ENCODE assay signal across 1 cellular context in the genomic region with DNA sequence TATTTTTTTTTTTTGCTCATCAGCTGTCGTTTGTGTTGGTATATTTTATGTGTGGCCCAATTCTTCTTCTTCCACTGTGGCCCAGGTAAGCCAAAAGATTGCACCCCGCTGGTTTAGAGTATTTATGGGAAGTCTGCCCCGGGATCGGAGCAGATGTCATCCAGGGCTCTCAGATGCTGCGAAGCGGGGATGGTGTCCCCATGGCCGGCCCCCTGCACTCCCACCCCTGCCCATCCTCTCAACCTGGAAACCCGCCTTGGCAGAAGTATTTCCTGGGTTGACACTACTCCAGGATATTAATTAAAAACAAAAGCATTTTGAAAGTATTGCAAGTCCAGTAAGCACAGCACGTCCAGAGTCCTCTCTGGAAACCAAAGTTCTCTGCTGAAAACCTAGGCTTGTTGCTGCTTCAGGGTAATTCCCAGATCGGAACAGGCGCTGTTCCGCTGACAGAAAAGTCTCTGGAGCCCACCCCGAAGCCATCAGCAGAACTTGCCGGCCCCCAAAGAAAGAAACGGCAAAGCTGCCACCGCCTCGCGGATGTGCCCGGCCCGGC.
TF ChIP-seq lines count a peak whose summit lies in the region.

No MANE protein-coding gene starts in this region.

TF ChIP-seq in HepG2, 621 proteins besides CTCF, POLR2A, EP300 and RAD21:
- TF ChIP-seq, protein P1, sequence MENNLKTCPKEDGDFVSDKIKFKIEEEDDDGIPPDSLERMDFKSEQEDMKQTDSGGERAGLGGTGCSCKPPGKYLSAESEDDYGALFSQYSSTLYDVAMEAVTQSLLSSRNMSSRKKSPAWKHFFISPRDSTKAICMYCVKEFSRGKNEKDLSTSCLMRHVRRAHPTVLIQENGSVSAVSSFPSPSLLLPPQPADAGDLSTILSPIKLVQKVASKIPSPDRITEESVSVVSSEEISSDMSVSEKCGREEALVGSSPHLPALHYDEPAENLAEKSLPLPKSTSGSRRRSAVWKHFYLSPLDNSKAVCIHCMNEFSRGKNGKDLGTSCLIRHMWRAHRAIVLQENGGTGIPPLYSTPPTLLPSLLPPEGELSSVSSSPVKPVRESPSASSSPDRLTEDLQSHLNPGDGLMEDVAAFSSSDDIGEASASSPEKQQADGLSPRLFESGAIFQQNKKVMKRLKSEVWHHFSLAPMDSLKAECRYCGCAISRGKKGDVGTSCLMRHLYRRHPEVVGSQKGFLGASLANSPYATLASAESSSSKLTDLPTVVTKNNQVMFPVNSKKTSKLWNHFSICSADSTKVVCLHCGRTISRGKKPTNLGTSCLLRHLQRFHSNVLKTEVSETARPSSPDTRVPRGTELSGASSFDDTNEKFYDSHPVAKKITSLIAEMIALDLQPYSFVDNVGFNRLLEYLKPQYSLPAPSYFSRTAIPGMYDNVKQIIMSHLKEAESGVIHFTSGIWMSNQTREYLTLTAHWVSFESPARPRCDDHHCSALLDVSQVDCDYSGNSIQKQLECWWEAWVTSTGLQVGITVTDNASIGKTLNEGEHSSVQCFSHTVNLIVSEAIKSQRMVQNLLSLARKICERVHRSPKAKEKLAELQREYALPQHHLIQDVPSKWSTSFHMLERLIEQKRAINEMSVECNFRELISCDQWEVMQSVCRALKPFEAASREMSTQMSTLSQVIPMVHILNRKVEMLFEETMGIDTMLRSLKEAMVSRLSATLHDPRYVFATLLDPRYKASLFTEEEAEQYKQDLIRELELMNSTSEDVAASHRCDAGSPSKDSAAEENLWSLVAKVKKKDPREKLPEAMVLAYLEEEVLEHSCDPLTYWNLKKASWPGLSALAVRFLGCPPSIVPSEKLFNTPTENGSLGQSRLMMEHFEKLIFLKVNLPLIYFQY (CRISPR knock-in tag; IDR thresholded peaks at IDR 0.05; ENCODE audit: borderline replicate concordance), result no peak
- TF ChIP-seq NBN (conservative IDR thresholded peaks at IDR 0.05), result no peak
